Comparison of ENCODE assay signal across 28 cellular contexts in the genomic region with DNA sequence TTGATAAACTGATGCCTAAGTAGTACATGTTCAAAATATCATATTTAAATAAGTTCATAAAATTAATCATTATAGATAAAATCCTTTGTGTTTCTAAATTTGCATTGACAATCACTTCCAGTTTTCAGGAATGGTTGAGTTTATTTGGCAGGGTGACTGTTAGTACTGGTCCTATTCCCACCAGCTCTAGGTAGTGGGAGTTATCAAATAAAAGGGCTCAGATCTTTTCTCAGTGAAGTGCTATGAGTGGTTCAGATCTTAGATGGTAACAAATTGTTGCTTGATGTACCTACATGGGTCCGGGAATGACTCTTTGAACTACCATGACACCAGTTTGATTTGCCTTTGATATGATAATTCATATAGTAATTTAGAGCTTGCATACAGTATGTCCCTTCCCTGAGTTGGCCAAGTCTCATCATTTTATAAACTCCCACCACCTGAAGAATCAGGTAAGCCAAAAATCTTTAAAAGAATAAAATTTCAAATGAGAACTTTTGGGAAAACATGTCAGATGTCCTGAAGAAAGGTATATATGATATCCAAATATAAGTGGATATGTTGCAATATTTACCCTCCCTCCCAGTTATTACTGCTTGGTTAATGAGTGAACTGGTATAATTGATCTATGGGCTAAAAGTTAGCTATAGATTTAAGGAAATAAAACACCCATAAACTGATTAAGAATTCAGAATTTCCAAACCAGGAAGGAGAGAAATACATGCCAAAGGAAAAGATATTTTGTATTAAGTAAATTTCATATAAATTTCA. TPM values are rescaled to one million over a fixed set of nuclear protein-coding genes. Genes with fewer than 3 reads are reported as not detected.
"Had no signal": no experiment of that assay in that cellular context is flagged by ENCODE, and none has a peak within 500 bp of the region (broad histone marks: within the 10 kb centered on the region; RNA-seq: fewer than 3 reads in every experiment).

No MANE protein-coding gene starts in this region.

- H3K27ac ChIP-seq: heart left ventricle, left ventricle myocardium inferior, neural progenitor cell, neutrophil, ovary, prostate gland, sigmoid colon, stomach, testis, thyroid gland, transverse colon, upper lobe of left lung, vagina had no signal

- H2AFZ ChIP-seq: neural progenitor cell had no signal

- H3K4me3 ChIP-seq: heart left ventricle, left ventricle myocardium inferior, lung, neural progenitor cell, ovary, prostate gland, sigmoid colon, smooth muscle cell, stomach, testis, thyroid gland, transverse colon, upper lobe of left lung, vagina had no signal

- H3K27me3 ChIP-seq: neural progenitor cell, neutrophil, ovary, sigmoid colon, stomach, testis, thyroid gland, transverse colon, upper lobe of left lung, vagina had no signal

- H3K4me1 Mint-ChIP-seq: mesothelial cell of epicardium; naive B cell; natural killer cell; nephron progenitor cell; stimulated activated naive B cell treated with anti-CD40 and anti-IgM and Interleukin-4, amounts not matched to agents 10 μg/mL and 1 μg/mL and 100 μg/mL, for 72 hours had no signal

- H3K27ac Mint-ChIP-seq: mesothelial cell of epicardium; naive B cell; natural killer cell; nephron progenitor cell; neural progenitor cell; stimulated activated naive B cell treated with anti-CD40 and anti-IgM and Interleukin-4, amounts not matched to agents 10 μg/mL and 1 μg/mL and 100 μg/mL, for 72 hours had no signal

- H3K4me2 ChIP-seq: neural progenitor cell, smooth muscle cell had no signal

- H3K36me3 Mint-ChIP-seq: naive B cell, natural killer cell had no signal

- ATAC-seq: heart left ventricle; natural killer cell; right cardiac atrium; stimulated activated naive B cell treated with anti-CD40 and anti-IgM and Interleukin-4, amounts not matched to agents 10 μg/mL and 1 μg/mL and 100 μg/mL, for 72 hours; stimulated activated naive CD8-positive, alpha-beta T cell treated with anti-CD3 and anti-CD28 coated beads, Interleukin-15, Interleukin-2, amounts not matched to agents 100 U/mL and 50 U/mL, for 24 hours had no signal

- FAIRE-seq: keratinocyte had no signal

- H3K9me3 ChIP-seq: heart left ventricle, left ventricle myocardium inferior, neutrophil, ovary, prostate gland, sigmoid colon, testis, thyroid gland, transverse colon, upper lobe of left lung, vagina had no signal

- DNase-seq: heart left ventricle; left ventricle myocardium inferior; mesendoderm; naive B cell; natural killer cell; nephron progenitor cell; ovary; posterior cingulate gyrus; retina; right cardiac atrium; sigmoid colon; stimulated activated CD4-positive, alpha-beta T cell treated with anti-CD3 and anti-CD28 coated beads, Interleukin-2, amount 100 ng/mL, for 24 hours; stimulated activated CD4-positive, alpha-beta T cell treated with anti-CD3 and anti-CD28 coated beads, Interleukin-4, amount 100 ng/mL, for 1 hour; stimulated activated naive B cell treated with anti-CD40 and anti-IgM and Interleukin-4, amounts not matched to agents 10 μg/mL and 1 μg/mL and 100 μg/mL, for 72 hours; stimulated activated naive CD8-positive, alpha-beta T cell treated with anti-CD3 and anti-CD28 coated beads, Interleukin-15, Interleukin-2, amounts not matched to agents 100 U/mL and 50 U/mL, for 24 hours; stomach; testis; thyroid gland; transverse colon; upper lobe of left lung had no signal

- H3K9ac ChIP-seq: neural progenitor cell had no signal

- H3K4me3 Mint-ChIP-seq: mesothelial cell of epicardium; naive B cell; natural killer cell; nephron progenitor cell; neural progenitor cell; stimulated activated naive B cell treated with anti-CD40 and anti-IgM and Interleukin-4, amounts not matched to agents 10 μg/mL and 1 μg/mL and 100 μg/mL, for 72 hours had no signal

- H3K4me1 ChIP-seq: heart left ventricle, left ventricle myocardium inferior, neural progenitor cell, prostate gland, sigmoid colon, stomach, testis, thyroid gland, transverse colon, upper lobe of left lung, vagina had no signal

- H3K36me3 ChIP-seq: heart left ventricle, left ventricle myocardium inferior, neutrophil, ovary, prostate gland, sigmoid colon, stomach, thyroid gland, transverse colon, upper lobe of left lung, vagina had no signal

RNA-seq across cellular contexts. Expression of gene GPC3, which starts 28.6 kb away (rescaled TPM):
- total RNA-seq: natural killer cell had no signal
